In genomic region chr11:66981976-66982578, GRCh38 we compare ENCODE assay signal across 8 cellular contexts. TPM values are rescaled to one million over a fixed set of nuclear protein-coding genes. Genes with fewer than 3 reads are reported as not detected.
DNase-seq lines count a peak whose midpoint lies in the region; ATAC-seq and TF ChIP-seq lines count a peak whose summit lies in the region.

No MANE protein-coding gene starts in this region.

- no peak overlapping the region for H3K4me3 Mint-ChIP-seq in stimulated activated naive B cell treated with anti-CD40 and anti-IgM and Interleukin-4, amounts not matched to agents 10 μg/mL and 1 μg/mL and 100 μg/mL, for 72 hours

- peak; percentile 17 for DNase-seq in activated gamma-delta T cell treated with Interleukin-2 at 50 U/mL for 16 hours
- DNase-seq in activated gamma-delta T cell (lab: John Stamatoyannopoulos, UW) = no peak
- peak; percentile 90 for DNase-seq in NCI-H2107 treated with DMSO at 0.1 percent for 48 hours (lab: John Stamatoyannopoulos, UW; ENCODE audit: unreplicated experiment)
- peak; percentile 84 to 93 for DNase-seq in heart right ventricle
- no peak for DNase-seq in stimulated activated naive B cell treated with anti-CD40 and anti-IgM and Interleukin-4, amounts not matched to agents 10 μg/mL and 1 μg/mL and 100 μg/mL, for 72 hours
- no peak for DNase-seq in OCI-LY7 (ENCODE audit: low spot score)

- no peaks in the 10 kb centered on the region for H3K79me2 ChIP-seq in OCI-LY7 (ENCODE audit: insufficient read depth, low read depth, low read length)

- WGBS in heart right ventricle, 2 donors = 16 to 24% methylated on average over 9 of the region's 9 CpGs

- peaks cover 6 to 7% of the 10 kb centered on the region in 2 donors for H3K9me3 Mint-ChIP-seq in stimulated activated naive B cell treated with anti-CD40 and anti-IgM and Interleukin-4, amounts not matched to agents 10 μg/mL and 1 μg/mL and 100 μg/mL, for 72 hours

- H3K27ac ChIP-seq in VCaP = peak overlapping the region; percentile 24; the same call in 1 of the 2 replicates
- H3K27ac ChIP-seq in heart right ventricle = peak overlapping the region in 2 of 10 donors; percentile 8 to 17
- H3K27ac ChIP-seq in OCI-LY7 (ENCODE audit: low read depth, low read length, poor library complexity, severe bottlenecking) = no peak overlapping the region

- no peaks in the 10 kb centered on the region for H4K20me1 ChIP-seq in OCI-LY7 (ENCODE audit: insufficient read depth, low read length)

- H3K4me2 ChIP-seq in OCI-LY7 (ENCODE audit: low read length) = no peak overlapping the region

- H3K27me3 Mint-ChIP-seq in stimulated activated naive B cell treated with anti-CD40 and anti-IgM and Interleukin-4, amounts not matched to agents 10 μg/mL and 1 μg/mL and 100 μg/mL, for 72 hours = peaks cover 21 to 36% of the 10 kb centered on the region in 2 donors

- no peak overlapping the region for H2AFZ ChIP-seq in OCI-LY7 (ENCODE audit: low read length)

- H3K36me3 ChIP-seq in heart right ventricle (no peaks in the 10 kb centered on the region), OCI-LY7 (ENCODE audit: insufficient read depth, low read length) (no peaks in the 10 kb centered on the region)

- H3K9me3 ChIP-seq in heart right ventricle (peaks cover 0 to 16% (median 5%) of the 10 kb centered on the region in 11 donors), OCI-LY7 (ENCODE audit: low read length) (no peaks in the 10 kb centered on the region)

- no peaks in the 10 kb centered on the region for H3K9me2 ChIP-seq in OCI-LY7 (ENCODE audit: insufficient read depth, low read length)

- no TSS peak for BruUV-seq in OCI-LY7 (replicated peaks; lab: Mats Ljungman, UMichigan)

- H3K36me3 Mint-ChIP-seq in stimulated activated naive B cell treated with anti-CD40 and anti-IgM and Interleukin-4, amounts not matched to agents 10 μg/mL and 1 μg/mL and 100 μg/mL, for 72 hours = peaks cover 0 to 10% of the 10 kb centered on the region in 2 donors

- no peak overlapping the region for H3K27ac Mint-ChIP-seq in stimulated activated naive B cell treated with anti-CD40 and anti-IgM and Interleukin-4, amounts not matched to agents 10 μg/mL and 1 μg/mL and 100 μg/mL, for 72 hours

- intact Hi-C loops in heart right ventricle (cut with DNase I) (no loop called here), OCI-LY7 (cut with micrococcal nuclease; ENCODE audit: unreplicated experiment) (no loop called here)

- H3K4me3 ChIP-seq in heart right ventricle (no peak overlapping the region), OCI-LY7 (ENCODE audit: low read depth, low read length, poor library complexity, severe bottlenecking) (no peak overlapping the region)

- ATAC-seq in heart right ventricle (peak in 7 of 8 donors; percentile 52 to 88 (median 73)), HG03025 (IDR thresholded peaks at IDR 0.05; ENCODE audit: low FRiP score, unreplicated experiment) (no peak)
- peak; percentile 41 to 55 for ATAC-seq in stimulated activated naive B cell treated with anti-CD40 and anti-IgM and Interleukin-4, amounts not matched to agents 10 μg/mL and 1 μg/mL and 100 μg/mL, for 72 hours (replicated peaks)

- CTCF ChIA-PET in OCI-LY7 (lab: Charles Lee; ENCODE audit: unreplicated experiment) = no interaction called here

- peaks cover 5 to 10% of the 10 kb centered on the region in 2 donors for H3K4me1 Mint-ChIP-seq in stimulated activated naive B cell treated with anti-CD40 and anti-IgM and Interleukin-4, amounts not matched to agents 10 μg/mL and 1 μg/mL and 100 μg/mL, for 72 hours

- POLR2A ChIA-PET in OCI-LY7 (lab: Charles Lee) = no interaction called here

- TF ChIP-seq CTCF in VCaP (conservative IDR thresholded peaks at IDR 0.05) = no peak
- no peak for TF ChIP-seq CTCF in heart right ventricle (IDR thresholded peaks at IDR 0.05)
- TF ChIP-seq CTCF in OCI-LY7 (conservative IDR thresholded peaks at IDR 0.05; ENCODE audit: low read length) = no peak

- no peaks in the 10 kb centered on the region for H3K27me3 ChIP-seq in heart right ventricle

- H3K4me1 ChIP-seq in heart right ventricle (peaks cover 2 to 28% (median 12%) of the 10 kb centered on the region in 9 donors), OCI-LY7 (ENCODE audit: insufficient read depth, low read length, poor library complexity, severe bottlenecking) (no peaks in the 10 kb centered on the region)

RNA-seq across cellular contexts. Expression of gene C11orf86, which starts 7.0 kb away (rescaled TPM):
- total RNA-seq in heart right ventricle (not detected), OCI-LY7 (2022) (not detected in 2 replicates)
- not detected for polyA plus RNA-seq in heart right ventricle
- not detected in 2 replicates for total RNA-seq in OCI-LY7 (2014; rRNA removed; shearing (Covaris generic))

RNA-seq across cellular contexts. Expression of gene PC, which starts 23.9 kb away (rescaled TPM):
- total RNA-seq in heart right ventricle (10 to 100 TPM in 7 of 10 donors, 1 to 10 TPM in 3; 6.8 to 18.5 (median 11.0) TPM), OCI-LY7 (2022) (12.7 and 17.0 TPM in 2 replicates)
- polyA plus RNA-seq in heart right ventricle = 10 to 100 TPM; 13.2 to 26.0 TPM
- total RNA-seq in OCI-LY7 (2014; rRNA removed; shearing (Covaris generic)) = 10.4 and 10.5 TPM in 2 replicates

RNA-seq across cellular contexts. Expression of gene SYT12, which starts 40.9 kb away (rescaled TPM):
- total RNA-seq in heart right ventricle = under 1 TPM in 9 of 10 donors, not detected in 1; 0.12 to 0.78 (median 0.23) TPM
- polyA plus RNA-seq in heart right ventricle = under 1 TPM in 1 of 2 donors, not detected in 1; 0.33 TPM
- total RNA-seq in OCI-LY7 (2014; rRNA removed; shearing (Covaris generic)) = 0.21 and 0.25 TPM in 2 replicates
- 0.72 and 0.87 TPM in 2 replicates for total RNA-seq in OCI-LY7 (2022)

Comparison
In these comparisons a context has a peak if more than half of its experiments do, and no peak if none do; other contexts are left out.
1. DNase-seq: peak in activated gamma-delta T cell treated with Interleukin-2 at 50 U/mL for 16 hours (single experiment), NCI-H2107 treated with DMSO at 0.1 percent for 48 hours (single experiment) and heart right ventricle (2 of 2); none in activated gamma-delta T cell (single experiment), stimulated activated naive B cell treated with anti-CD40 and anti-IgM and Interleukin-4, amounts not matched to agents 10 μg/mL and 1 μg/mL and 100 μg/mL, for 72 hours (single experiment) and OCI-LY7 (single experiment).